In the genomic region with DNA sequence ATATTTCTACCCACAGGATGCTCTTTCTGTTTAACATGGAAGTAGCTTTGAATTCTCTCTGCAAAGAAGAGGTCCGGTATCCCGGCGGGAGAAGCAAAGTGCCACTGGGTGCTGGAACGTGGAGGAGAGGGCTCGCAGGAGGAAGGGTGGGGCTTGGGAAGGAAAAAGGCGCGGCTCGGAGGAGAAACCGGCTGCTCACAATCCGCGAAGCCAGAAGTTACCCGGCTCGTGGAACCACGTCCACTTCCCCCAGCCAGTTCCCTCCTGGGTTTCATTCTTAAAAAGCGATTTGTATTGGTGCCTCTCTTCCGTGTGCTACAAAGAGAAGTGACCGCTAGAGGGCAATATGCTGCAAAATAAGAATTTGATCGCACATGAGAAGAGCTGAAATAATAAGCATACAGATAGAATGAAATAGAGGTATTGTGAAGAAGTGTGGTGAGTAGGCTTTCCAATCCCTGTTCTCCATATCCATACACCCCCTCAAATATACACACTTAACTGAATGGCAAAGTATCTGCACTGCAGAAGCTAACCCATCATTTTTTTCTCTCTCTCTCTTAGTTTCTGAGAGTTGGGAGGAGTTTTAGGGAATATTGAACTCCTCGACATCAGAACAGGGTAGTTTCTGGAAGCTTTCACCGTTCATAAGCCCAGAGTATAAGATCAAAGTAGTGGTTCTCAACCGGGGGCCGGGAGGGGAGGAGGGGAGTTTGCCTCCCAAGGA, we compare ENCODE assay signal across 1 cellular context.
TF ChIP-seq lines count a peak whose summit lies in the region.

No MANE protein-coding gene starts in this region.

TF ChIP-seq in GM23338, 12 proteins besides CTCF, POLR2A, EP300 and RAD21:
- TF ChIP-seq EZH2 (IDR thresholded peaks at IDR 0.05; ENCODE audit: low read depth, unreplicated experiment) (no peak), POLR2AphosphoS5 (IDR thresholded peaks at IDR 0.05; ENCODE audit: low read depth) (no peak), ZNF114 (CRISPR knock-in tag; IDR thresholded peaks at IDR 0.05) (no peak), STAT1 (IDR thresholded peaks at IDR 0.05; ENCODE audit: unreplicated experiment) (no peak), EZH2phosphoT487 (IDR thresholded peaks at IDR 0.05; ENCODE audit: unreplicated experiment) (no peak), JUNB (IDR thresholded peaks at IDR 0.05; ENCODE audit: unreplicated experiment) (no peak), ZNF331 (CRISPR knock-in tag; IDR thresholded peaks at IDR 0.05; ENCODE audit: low read depth) (no peak), NANOG (IDR thresholded peaks at IDR 0.05; ENCODE audit: borderline replicate concordance) (no peak), CREB1 (CRISPR knock-in tag; IDR thresholded peaks at IDR 0.05; ENCODE audit: low read depth) (no peak)
- TF ChIP-seq, protein P1, sequence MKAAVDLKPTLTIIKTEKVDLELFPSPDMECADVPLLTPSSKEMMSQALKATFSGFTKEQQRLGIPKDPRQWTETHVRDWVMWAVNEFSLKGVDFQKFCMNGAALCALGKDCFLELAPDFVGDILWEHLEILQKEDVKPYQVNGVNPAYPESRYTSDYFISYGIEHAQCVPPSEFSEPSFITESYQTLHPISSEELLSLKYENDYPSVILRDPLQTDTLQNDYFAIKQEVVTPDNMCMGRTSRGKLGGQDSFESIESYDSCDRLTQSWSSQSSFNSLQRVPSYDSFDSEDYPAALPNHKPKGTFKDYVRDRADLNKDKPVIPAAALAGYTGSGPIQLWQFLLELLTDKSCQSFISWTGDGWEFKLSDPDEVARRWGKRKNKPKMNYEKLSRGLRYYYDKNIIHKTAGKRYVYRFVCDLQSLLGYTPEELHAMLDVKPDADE (IDR thresholded peaks at IDR 0.05): no peak
- TF ChIP-seq, protein P2, sequence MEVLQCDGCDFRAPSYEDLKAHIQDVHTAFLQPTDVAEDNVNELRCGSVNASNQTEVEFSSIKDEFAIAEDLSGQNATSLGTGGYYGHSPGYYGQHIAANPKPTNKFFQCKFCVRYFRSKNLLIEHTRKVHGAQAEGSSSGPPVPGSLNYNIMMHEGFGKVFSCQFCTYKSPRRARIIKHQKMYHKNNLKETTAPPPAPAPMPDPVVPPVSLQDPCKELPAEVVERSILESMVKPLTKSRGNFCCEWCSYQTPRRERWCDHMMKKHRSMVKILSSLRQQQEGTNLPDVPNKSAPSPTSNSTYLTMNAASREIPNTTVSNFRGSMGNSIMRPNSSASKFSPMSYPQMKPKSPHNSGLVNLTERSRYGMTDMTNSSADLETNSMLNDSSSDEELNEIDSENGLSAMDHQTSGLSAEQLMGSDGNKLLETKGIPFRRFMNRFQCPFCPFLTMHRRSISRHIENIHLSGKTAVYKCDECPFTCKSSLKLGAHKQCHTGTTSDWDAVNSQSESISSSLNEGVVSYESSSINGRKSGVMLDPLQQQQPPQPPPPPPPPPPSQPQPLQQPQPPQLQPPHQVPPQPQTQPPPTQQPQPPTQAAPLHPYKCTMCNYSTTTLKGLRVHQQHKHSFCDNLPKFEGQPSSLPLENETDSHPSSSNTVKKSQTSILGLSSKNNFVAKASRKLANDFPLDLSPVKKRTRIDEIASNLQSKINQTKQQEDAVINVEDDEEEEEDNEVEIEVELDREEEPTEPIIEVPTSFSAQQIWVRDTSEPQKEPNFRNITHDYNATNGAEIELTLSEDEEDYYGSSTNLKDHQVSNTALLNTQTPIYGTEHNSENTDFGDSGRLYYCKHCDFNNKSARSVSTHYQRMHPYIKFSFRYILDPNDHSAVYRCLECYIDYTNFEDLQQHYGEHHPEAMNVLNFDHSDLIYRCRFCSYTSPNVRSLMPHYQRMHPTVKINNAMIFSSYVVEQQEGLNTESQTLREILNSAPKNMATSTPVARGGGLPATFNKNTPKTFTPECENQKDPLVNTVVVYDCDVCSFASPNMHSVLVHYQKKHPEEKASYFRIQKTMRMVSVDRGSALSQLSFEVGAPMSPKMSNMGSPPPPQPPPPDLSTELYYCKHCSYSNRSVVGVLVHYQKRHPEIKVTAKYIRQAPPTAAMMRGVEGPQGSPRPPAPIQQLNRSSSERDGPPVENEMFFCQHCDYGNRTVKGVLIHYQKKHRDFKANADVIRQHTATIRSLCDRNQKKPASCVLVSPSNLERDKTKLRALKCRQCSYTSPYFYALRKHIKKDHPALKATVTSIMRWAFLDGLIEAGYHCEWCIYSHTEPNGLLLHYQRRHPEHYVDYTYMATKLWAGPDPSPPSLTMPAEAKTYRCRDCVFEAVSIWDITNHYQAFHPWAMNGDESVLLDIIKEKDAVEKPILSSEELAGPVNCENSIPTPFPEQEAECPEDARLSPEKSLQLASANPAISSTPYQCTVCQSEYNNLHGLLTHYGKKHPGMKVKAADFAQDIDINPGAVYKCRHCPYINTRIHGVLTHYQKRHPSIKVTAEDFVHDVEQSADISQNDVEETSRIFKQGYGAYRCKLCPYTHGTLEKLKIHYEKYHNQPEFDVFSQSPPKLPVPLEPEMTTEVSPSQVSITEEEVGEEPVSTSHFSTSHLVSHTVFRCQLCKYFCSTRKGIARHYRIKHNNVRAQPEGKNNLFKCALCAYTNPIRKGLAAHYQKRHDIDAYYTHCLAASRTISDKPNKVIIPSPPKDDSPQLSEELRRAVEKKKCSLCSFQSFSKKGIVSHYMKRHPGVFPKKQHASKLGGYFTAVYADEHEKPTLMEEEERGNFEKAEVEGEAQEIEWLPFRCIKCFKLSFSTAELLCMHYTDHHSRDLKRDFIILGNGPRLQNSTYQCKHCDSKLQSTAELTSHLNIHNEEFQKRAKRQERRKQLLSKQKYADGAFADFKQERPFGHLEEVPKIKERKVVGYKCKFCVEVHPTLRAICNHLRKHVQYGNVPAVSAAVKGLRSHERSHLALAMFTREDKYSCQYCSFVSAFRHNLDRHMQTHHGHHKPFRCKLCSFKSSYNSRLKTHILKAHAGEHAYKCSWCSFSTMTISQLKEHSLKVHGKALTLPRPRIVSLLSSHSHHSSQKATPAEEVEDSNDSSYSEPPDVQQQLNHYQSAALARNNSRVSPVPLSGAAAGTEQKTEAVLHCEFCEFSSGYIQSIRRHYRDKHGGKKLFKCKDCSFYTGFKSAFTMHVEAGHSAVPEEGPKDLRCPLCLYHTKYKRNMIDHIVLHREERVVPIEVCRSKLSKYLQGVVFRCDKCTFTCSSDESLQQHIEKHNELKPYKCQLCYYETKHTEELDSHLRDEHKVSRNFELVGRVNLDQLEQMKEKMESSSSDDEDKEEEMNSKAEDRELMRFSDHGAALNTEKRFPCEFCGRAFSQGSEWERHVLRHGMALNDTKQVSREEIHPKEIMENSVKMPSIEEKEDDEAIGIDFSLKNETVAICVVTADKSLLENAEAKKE (CRISPR knock-in tag; IDR thresholded peaks at IDR 0.05): no peak
- TF ChIP-seq, protein P3, sequence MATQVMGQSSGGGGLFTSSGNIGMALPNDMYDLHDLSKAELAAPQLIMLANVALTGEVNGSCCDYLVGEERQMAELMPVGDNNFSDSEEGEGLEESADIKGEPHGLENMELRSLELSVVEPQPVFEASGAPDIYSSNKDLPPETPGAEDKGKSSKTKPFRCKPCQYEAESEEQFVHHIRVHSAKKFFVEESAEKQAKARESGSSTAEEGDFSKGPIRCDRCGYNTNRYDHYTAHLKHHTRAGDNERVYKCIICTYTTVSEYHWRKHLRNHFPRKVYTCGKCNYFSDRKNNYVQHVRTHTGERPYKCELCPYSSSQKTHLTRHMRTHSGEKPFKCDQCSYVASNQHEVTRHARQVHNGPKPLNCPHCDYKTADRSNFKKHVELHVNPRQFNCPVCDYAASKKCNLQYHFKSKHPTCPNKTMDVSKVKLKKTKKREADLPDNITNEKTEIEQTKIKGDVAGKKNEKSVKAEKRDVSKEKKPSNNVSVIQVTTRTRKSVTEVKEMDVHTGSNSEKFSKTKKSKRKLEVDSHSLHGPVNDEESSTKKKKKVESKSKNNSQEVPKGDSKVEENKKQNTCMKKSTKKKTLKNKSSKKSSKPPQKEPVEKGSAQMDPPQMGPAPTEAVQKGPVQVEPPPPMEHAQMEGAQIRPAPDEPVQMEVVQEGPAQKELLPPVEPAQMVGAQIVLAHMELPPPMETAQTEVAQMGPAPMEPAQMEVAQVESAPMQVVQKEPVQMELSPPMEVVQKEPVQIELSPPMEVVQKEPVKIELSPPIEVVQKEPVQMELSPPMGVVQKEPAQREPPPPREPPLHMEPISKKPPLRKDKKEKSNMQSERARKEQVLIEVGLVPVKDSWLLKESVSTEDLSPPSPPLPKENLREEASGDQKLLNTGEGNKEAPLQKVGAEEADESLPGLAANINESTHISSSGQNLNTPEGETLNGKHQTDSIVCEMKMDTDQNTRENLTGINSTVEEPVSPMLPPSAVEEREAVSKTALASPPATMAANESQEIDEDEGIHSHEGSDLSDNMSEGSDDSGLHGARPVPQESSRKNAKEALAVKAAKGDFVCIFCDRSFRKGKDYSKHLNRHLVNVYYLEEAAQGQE (IDR thresholded peaks at IDR 0.05; ENCODE audit: unreplicated experiment): no peak
